Comparison of ENCODE assay signal across 9 cellular contexts in the genomic region with DNA sequence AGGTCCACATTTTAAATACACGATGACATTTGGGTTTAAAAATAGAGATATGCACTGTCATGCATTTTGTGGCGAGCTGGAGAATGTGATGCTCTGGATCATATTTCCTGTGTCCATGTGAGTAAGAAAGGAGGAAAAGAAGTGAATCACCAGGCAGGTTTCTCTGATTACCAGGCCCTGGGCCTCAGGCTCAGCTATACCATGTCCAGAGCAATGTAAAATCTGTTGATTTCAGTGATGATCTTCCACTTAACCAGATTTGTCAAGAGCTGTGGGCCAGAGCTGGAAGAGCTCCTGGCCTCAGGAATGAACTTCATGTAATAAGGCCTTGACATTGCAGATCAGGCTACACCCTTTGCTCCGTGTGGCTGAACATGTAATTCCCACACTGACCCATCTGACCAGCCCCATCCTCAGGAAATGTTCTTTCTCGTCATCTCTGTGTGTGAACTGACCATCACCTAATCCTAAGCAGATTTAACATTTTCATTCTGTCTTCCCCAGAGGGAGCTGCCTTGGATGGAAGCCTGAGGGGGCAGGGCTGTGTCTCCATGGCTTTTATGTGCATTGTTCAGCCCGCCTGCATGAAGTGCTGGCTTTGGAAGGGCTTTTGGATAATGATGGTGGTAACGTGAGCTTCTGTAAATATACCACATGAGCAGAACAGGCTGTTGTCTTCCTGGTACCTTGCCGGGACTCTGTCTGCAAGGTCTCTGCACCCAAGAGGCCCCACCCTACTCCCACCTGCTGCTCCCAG. TPM values are rescaled to one million over a fixed set of nuclear protein-coding genes. Genes with fewer than 3 reads are reported as not detected.
DNase-seq lines count a peak whose midpoint lies in the region; ATAC-seq and TF ChIP-seq lines count a peak whose summit lies in the region.
"Had no signal": no experiment of that assay in that cellular context is flagged by ENCODE, and none has a peak within 500 bp of the region (broad histone marks: within the 10 kb centered on the region; RNA-seq: fewer than 3 reads in every experiment).

No MANE protein-coding gene starts in this region.

- H3K9me3 Mint-ChIP-seq in neural progenitor cell (peaks cover 12% of the 10 kb centered on the region), WTC11 (peaks cover 16% of the 10 kb centered on the region)

- H3K4me3 ChIP-seq in neural progenitor cell (no peak overlapping the region), MM.1S (ENCODE audit: low read length) (no peak overlapping the region)

- DNase-seq in DMS79 (lab: John Stamatoyannopoulos, UW) (peak; percentile 76), NCI-H2081 treated with DMSO at 0.1 percent for 48 hours (lab: John Stamatoyannopoulos, UW) (peak; percentile 82), astrocyte of the hippocampus (ENCODE audit: low read depth, low spot score) (peak; percentile 57), neural progenitor cell (ENCODE audit: low spot score) (peak; percentile 48), MM.1S (no peak), HuH-7.5 (ENCODE audit: low spot score) (no peak), WTC11 (ENCODE audit: low spot score) (no peak)

- H3K27me3 ChIP-seq in neural progenitor cell = no peaks in the 10 kb centered on the region
- H3K27me3 ChIP-seq in MM.1S (replicated peaks; ENCODE audit: insufficient read depth, low read length) = no peaks in the 10 kb centered on the region

- CTCF ChIA-PET in WTC11 (lab: Charles Lee) = interaction anchor here (0.9 to 1.7 kb wide), 2 partner anchors 105 to 398 kb away, joined by 5 to 6 read pairs; no protein-coding TSS in a partner anchor

- H3K27ac Mint-ChIP-seq in neural progenitor cell = peak overlapping the region; percentile 73
- H3K27ac Mint-ChIP-seq in WTC11 = no peak overlapping the region

- H3K27me3 Mint-ChIP-seq in neural progenitor cell (ENCODE audit: insufficient read depth, low read depth) = peaks cover 2% of the 10 kb centered on the region
- H3K27me3 Mint-ChIP-seq in WTC11 (ENCODE audit: low read depth) = peaks cover 4% of the 10 kb centered on the region; the same call in 1 of the 2 replicates

- H4K20me1 ChIP-seq in neural progenitor cell (ENCODE audit: low read depth) = no peaks in the 10 kb centered on the region
- no peaks in the 10 kb centered on the region for H4K20me1 ChIP-seq in MM.1S (ENCODE audit: insufficient read depth, low read length)

- ATAC-seq in GM21390 (IDR thresholded peaks at IDR 0.05; ENCODE audit: unreplicated experiment) = no peak
- ATAC-seq in WTC11 = no peak

- H3K36me3 ChIP-seq in neural progenitor cell = no peaks in the 10 kb centered on the region
- no peaks in the 10 kb centered on the region for H3K36me3 ChIP-seq in MM.1S (replicated peaks; ENCODE audit: insufficient read depth, low read length)

- H3K4me2 ChIP-seq in neural progenitor cell (no peak overlapping the region), MM.1S (ENCODE audit: low read depth, low read length) (no peak overlapping the region)

- no peaks in the 10 kb centered on the region for H3K79me2 ChIP-seq in neural progenitor cell (ENCODE audit: low read depth)
- H3K79me2 ChIP-seq in MM.1S (ENCODE audit: low read length) = no peaks in the 10 kb centered on the region

- H3F3A ChIP-seq in neural progenitor cell (ENCODE audit: low read depth) (no peaks in the 10 kb centered on the region), MM.1S (ENCODE audit: insufficient read depth, low read length) (no peaks in the 10 kb centered on the region)

- TF ChIP-seq CTCF in neural progenitor cell (IDR thresholded peaks at IDR 0.05) = no peak
- no peak for TF ChIP-seq CTCF in MM.1S (IDR thresholded peaks at IDR 0.05; ENCODE audit: low read length)
- no peak for TF ChIP-seq CTCF in WTC11 (IDR thresholded peaks at IDR 0.05)

- no peaks in the 10 kb centered on the region for H3K36me3 Mint-ChIP-seq in neural progenitor cell
- peaks cover 6% of the 10 kb centered on the region for H3K36me3 Mint-ChIP-seq in WTC11

- H2AFZ ChIP-seq in neural progenitor cell (replicated peaks) (no peak overlapping the region), MM.1S (ENCODE audit: low read length) (no peak overlapping the region)

- peaks cover 6% of the 10 kb centered on the region for H3K9me3 ChIP-seq in neural progenitor cell (ENCODE audit: low read depth)
- no peaks in the 10 kb centered on the region for H3K9me3 ChIP-seq in MM.1S (replicated peaks; ENCODE audit: insufficient read depth, low read length)

- H3K9ac ChIP-seq in neural progenitor cell (no peak overlapping the region), MM.1S (ENCODE audit: low read length) (no peak overlapping the region)

- H3K9me2 ChIP-seq in MM.1S (replicated peaks; ENCODE audit: insufficient read depth, low read length) = no peaks in the 10 kb centered on the region

- POLR2A ChIA-PET in WTC11 (lab: Charles Lee) = no interaction called here

- H3K4me1 ChIP-seq in neural progenitor cell (peaks cover 6% of the 10 kb centered on the region), MM.1S (ENCODE audit: low read length) (no peaks in the 10 kb centered on the region)

- H3K4me1 Mint-ChIP-seq in neural progenitor cell (peaks cover 15% of the 10 kb centered on the region), WTC11 (peaks cover 12% of the 10 kb centered on the region)

- no peak overlapping the region for H3K27ac ChIP-seq in neural progenitor cell
- H3K27ac ChIP-seq in MM.1S (ENCODE audit: low read length) = no peak overlapping the region
- H3K27ac ChIP-seq: HL-60 had no signal

- H3K4me3 Mint-ChIP-seq in neural progenitor cell (no peak overlapping the region), WTC11 (no peak overlapping the region)

TF ChIP-seq in WTC11, 78 proteins besides CTCF, POLR2A, EP300 and RAD21:
- TF ChIP-seq PRRX2 (CRISPR knock-in tag; IDR thresholded peaks at IDR 0.05) (no peak), SMAD4 (CRISPR knock-in tag; IDR thresholded peaks at IDR 0.05) (no peak)
- TF ChIP-seq, protein P1, sequence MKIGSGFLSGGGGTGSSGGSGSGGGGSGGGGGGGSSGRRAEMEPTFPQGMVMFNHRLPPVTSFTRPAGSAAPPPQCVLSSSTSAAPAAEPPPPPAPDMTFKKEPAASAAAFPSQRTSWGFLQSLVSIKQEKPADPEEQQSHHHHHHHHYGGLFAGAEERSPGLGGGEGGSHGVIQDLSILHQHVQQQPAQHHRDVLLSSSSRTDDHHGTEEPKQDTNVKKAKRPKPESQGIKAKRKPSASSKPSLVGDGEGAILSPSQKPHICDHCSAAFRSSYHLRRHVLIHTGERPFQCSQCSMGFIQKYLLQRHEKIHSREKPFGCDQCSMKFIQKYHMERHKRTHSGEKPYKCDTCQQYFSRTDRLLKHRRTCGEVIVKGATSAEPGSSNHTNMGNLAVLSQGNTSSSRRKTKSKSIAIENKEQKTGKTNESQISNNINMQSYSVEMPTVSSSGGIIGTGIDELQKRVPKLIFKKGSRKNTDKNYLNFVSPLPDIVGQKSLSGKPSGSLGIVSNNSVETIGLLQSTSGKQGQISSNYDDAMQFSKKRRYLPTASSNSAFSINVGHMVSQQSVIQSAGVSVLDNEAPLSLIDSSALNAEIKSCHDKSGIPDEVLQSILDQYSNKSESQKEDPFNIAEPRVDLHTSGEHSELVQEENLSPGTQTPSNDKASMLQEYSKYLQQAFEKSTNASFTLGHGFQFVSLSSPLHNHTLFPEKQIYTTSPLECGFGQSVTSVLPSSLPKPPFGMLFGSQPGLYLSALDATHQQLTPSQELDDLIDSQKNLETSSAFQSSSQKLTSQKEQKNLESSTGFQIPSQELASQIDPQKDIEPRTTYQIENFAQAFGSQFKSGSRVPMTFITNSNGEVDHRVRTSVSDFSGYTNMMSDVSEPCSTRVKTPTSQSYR (CRISPR knock-in tag; IDR thresholded peaks at IDR 0.05) = no peak
- TF ChIP-seq, protein P2, sequence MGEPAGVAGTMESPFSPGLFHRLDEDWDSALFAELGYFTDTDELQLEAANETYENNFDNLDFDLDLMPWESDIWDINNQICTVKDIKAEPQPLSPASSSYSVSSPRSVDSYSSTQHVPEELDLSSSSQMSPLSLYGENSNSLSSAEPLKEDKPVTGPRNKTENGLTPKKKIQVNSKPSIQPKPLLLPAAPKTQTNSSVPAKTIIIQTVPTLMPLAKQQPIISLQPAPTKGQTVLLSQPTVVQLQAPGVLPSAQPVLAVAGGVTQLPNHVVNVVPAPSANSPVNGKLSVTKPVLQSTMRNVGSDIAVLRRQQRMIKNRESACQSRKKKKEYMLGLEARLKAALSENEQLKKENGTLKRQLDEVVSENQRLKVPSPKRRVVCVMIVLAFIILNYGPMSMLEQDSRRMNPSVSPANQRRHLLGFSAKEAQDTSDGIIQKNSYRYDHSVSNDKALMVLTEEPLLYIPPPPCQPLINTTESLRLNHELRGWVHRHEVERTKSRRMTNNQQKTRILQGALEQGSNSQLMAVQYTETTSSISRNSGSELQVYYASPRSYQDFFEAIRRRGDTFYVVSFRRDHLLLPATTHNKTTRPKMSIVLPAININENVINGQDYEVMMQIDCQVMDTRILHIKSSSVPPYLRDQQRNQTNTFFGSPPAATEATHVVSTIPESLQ (CRISPR knock-in tag; IDR thresholded peaks at IDR 0.05) = no peak
- TF ChIP-seq, protein P3, sequence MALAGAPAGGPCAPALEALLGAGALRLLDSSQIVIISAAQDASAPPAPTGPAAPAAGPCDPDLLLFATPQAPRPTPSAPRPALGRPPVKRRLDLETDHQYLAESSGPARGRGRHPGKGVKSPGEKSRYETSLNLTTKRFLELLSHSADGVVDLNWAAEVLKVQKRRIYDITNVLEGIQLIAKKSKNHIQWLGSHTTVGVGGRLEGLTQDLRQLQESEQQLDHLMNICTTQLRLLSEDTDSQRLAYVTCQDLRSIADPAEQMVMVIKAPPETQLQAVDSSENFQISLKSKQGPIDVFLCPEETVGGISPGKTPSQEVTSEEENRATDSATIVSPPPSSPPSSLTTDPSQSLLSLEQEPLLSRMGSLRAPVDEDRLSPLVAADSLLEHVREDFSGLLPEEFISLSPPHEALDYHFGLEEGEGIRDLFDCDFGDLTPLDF (CRISPR knock-in tag; IDR thresholded peaks at IDR 0.05) = no peak
- TF ChIP-seq, protein P4, sequence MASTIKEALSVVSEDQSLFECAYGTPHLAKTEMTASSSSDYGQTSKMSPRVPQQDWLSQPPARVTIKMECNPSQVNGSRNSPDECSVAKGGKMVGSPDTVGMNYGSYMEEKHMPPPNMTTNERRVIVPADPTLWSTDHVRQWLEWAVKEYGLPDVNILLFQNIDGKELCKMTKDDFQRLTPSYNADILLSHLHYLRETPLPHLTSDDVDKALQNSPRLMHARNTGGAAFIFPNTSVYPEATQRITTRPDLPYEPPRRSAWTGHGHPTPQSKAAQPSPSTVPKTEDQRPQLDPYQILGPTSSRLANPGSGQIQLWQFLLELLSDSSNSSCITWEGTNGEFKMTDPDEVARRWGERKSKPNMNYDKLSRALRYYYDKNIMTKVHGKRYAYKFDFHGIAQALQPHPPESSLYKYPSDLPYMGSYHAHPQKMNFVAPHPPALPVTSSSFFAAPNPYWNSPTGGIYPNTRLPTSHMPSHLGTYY (CRISPR knock-in tag; IDR thresholded peaks at IDR 0.05) = no peak

RNA-seq across cellular contexts. Expression of a gene that starts 54.5 kb away (rescaled TPM):
- 0.06 and 1.1 TPM in 2 replicates for total RNA-seq in neural progenitor cell (ENCODE audit: low replicate concordance)
- total RNA-seq in WTC11 (2021) = 2.4 to 2.6 TPM (median 2.5 TPM) in 3 replicates

Comparison
In these comparisons a context has a peak if more than half of its experiments do, and no peak if none do; other contexts are left out.
1. DNase-seq: peak in DMS79 (single experiment), NCI-H2081 treated with DMSO at 0.1 percent for 48 hours (single experiment), astrocyte of the hippocampus (single experiment) and neural progenitor cell (single experiment); none in MM.1S (single experiment), HuH-7.5 (single experiment) and WTC11 (single experiment).